Comparison of ENCODE assay signal across 1 cellular context in genomic region chr9:112308576-112308975, GRCh38.
TF ChIP-seq lines count a peak whose summit lies in the region.

No MANE protein-coding gene starts in this region.

TF ChIP-seq in HepG2, 621 proteins besides CTCF, POLR2A, EP300 and RAD21 (continued from another document and continues in another):
- TF ChIP-seq, protein P1, sequence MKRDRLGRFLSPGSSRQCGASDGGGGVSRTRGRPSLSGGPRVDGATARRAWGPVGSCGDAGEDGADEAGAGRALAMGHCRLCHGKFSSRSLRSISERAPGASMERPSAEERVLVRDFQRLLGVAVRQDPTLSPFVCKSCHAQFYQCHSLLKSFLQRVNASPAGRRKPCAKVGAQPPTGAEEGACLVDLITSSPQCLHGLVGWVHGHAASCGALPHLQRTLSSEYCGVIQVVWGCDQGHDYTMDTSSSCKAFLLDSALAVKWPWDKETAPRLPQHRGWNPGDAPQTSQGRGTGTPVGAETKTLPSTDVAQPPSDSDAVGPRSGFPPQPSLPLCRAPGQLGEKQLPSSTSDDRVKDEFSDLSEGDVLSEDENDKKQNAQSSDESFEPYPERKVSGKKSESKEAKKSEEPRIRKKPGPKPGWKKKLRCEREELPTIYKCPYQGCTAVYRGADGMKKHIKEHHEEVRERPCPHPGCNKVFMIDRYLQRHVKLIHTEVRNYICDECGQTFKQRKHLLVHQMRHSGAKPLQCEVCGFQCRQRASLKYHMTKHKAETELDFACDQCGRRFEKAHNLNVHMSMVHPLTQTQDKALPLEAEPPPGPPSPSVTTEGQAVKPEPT (CRISPR knock-in tag; IDR thresholded peaks at IDR 0.05; ENCODE audit: low read depth), result no peak
- TF ChIP-seq TFE3 (CRISPR knock-in tag; IDR thresholded peaks at IDR 0.05) (no peak), CHD4 (IDR thresholded peaks at IDR 0.05; ENCODE audit: borderline replicate concordance, low read length) (peak; percentile 43; the same call in 1 of the 2 replicates), FOXO1 (CRISPR knock-in tag; IDR thresholded peaks at IDR 0.05) (no peak), CREB3 (CRISPR knock-in tag; IDR thresholded peaks at IDR 0.05) (no peak), CREB1 (IDR thresholded peaks at IDR 0.05) (no peak), CREB1 (CRISPR knock-in tag; IDR thresholded peaks at IDR 0.05) (no peak), NFRKB (IDR thresholded peaks at IDR 0.05) (no peak), NR2F6 (IDR thresholded peaks at IDR 0.05) (no peak), NR2F6 (CRISPR knock-in tag; IDR thresholded peaks at IDR 0.05) (no peak), RFX3 (CRISPR knock-in tag; IDR thresholded peaks at IDR 0.05) (no peak; the same call in 1 of the 2 replicates), MAX (IDR thresholded peaks at IDR 0.05) (no peak), KAT2B (IDR thresholded peaks at IDR 0.05; ENCODE audit: borderline replicate concordance, low read depth, low read length) (no peak), NBN (conservative IDR thresholded peaks at IDR 0.05) (no peak), THAP7 (CRISPR knock-in tag; IDR thresholded peaks at IDR 0.05) (no peak), TBP (CRISPR knock-in tag; IDR thresholded peaks at IDR 0.05) (no peak), RFX1 (IDR thresholded peaks at IDR 0.05) (peak; percentile 41; the same call in 1 of the 2 replicates), BCL6 (CRISPR knock-in tag; IDR thresholded peaks at IDR 0.05) (0 out of 2 replicates have a peak, but pooled peaks have one; percentile 28), KLF15 (CRISPR knock-in tag; IDR thresholded peaks at IDR 0.05; ENCODE audit: borderline replicate concordance) (no peak), ZFP90 (CRISPR knock-in tag; IDR thresholded peaks at IDR 0.05; ENCODE audit: borderline replicate concordance) (no peak), NR2C2 (CRISPR knock-in tag; IDR thresholded peaks at IDR 0.05; ENCODE audit: borderline replicate concordance) (no peak), PAF1 (CRISPR knock-in tag; IDR thresholded peaks at IDR 0.05) (no peak), ZNF878 (CRISPR knock-in tag; IDR thresholded peaks at IDR 0.05) (no peak), RXRA (CRISPR knock-in tag; IDR thresholded peaks at IDR 0.05) (no peak), AFF4 (CRISPR knock-in tag; IDR thresholded peaks at IDR 0.05) (no peak), ZNF484 (CRISPR knock-in tag; IDR thresholded peaks at IDR 0.05; ENCODE audit: borderline replicate concordance, low read depth) (no peak), FOXP1 (IDR thresholded peaks at IDR 0.05) (peak; percentile 68; the same call in 1 of the 2 replicates), FOXP1 (CRISPR knock-in tag; IDR thresholded peaks at IDR 0.05) (peak; percentile 61; the same call in 1 of the 2 replicates), NFAT5 (CRISPR knock-in tag; IDR thresholded peaks at IDR 0.05) (no peak), TP53 (CRISPR knock-in tag; conservative IDR thresholded peaks at IDR 0.05) (no peak), ZNF24 (IDR thresholded peaks at IDR 0.05) (no peak)
- TF ChIP-seq, protein P2, sequence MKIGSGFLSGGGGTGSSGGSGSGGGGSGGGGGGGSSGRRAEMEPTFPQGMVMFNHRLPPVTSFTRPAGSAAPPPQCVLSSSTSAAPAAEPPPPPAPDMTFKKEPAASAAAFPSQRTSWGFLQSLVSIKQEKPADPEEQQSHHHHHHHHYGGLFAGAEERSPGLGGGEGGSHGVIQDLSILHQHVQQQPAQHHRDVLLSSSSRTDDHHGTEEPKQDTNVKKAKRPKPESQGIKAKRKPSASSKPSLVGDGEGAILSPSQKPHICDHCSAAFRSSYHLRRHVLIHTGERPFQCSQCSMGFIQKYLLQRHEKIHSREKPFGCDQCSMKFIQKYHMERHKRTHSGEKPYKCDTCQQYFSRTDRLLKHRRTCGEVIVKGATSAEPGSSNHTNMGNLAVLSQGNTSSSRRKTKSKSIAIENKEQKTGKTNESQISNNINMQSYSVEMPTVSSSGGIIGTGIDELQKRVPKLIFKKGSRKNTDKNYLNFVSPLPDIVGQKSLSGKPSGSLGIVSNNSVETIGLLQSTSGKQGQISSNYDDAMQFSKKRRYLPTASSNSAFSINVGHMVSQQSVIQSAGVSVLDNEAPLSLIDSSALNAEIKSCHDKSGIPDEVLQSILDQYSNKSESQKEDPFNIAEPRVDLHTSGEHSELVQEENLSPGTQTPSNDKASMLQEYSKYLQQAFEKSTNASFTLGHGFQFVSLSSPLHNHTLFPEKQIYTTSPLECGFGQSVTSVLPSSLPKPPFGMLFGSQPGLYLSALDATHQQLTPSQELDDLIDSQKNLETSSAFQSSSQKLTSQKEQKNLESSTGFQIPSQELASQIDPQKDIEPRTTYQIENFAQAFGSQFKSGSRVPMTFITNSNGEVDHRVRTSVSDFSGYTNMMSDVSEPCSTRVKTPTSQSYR (CRISPR knock-in tag; IDR thresholded peaks at IDR 0.05; ENCODE audit: borderline replicate concordance), result no peak
- TF ChIP-seq, protein P3, sequence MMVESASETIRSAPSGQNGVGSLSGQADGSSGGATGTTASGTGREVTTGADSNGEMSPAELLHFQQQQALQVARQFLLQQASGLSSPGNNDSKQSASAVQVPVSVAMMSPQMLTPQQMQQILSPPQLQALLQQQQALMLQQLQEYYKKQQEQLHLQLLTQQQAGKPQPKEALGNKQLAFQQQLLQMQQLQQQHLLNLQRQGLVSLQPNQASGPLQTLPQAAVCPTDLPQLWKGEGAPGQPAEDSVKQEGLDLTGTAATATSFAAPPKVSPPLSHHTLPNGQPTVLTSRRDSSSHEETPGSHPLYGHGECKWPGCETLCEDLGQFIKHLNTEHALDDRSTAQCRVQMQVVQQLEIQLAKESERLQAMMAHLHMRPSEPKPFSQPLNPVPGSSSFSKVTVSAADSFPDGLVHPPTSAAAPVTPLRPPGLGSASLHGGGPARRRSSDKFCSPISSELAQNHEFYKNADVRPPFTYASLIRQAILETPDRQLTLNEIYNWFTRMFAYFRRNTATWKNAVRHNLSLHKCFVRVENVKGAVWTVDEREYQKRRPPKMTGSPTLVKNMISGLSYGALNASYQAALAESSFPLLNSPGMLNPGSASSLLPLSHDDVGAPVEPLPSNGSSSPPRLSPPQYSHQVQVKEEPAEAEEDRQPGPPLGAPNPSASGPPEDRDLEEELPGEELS (CRISPR knock-in tag; IDR thresholded peaks at IDR 0.05), result peak; percentile 50
- TF ChIP-seq, protein P4, sequence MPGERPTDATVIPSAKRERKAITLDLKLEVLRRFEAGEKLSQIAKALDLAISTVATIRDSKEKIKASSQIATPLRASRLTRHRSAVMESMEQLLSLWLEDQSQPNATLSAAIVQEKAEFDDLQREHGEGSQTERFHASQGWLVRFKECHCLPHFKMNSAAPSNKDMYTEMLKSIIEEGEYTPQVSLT (CRISPR knock-in tag; IDR thresholded peaks at IDR 0.05; ENCODE audit: borderline replicate concordance, low read depth), result no peak
- TF ChIP-seq, protein P5, sequence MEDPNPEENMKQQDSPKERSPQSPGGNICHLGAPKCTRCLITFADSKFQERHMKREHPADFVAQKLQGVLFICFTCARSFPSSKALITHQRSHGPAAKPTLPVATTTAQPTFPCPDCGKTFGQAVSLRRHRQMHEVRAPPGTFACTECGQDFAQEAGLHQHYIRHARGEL (CRISPR knock-in tag; IDR thresholded peaks at IDR 0.05), result no peak
- TF ChIP-seq, protein P6, sequence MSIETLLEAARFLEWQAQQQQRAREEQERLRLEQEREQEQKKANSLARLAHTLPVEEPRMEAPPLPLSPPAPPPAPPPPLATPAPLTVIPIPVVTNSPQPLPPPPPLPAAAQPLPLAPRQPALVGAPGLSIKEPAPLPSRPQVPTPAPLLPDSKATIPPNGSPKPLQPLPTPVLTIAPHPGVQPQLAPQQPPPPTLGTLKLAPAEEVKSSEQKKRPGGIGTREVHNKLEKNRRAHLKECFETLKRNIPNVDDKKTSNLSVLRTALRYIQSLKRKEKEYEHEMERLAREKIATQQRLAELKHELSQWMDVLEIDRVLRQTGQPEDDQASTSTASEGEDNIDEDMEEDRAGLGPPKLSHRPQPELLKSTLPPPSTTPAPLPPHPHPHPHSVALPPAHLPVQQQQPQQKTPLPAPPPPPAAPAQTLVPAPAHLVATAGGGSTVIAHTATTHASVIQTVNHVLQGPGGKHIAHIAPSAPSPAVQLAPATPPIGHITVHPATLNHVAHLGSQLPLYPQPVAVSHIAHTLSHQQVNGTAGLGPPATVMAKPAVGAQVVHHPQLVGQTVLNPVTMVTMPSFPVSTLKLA (IDR thresholded peaks at IDR 0.05), result no peak
